ENCODE assay signal across 16 cellular contexts in genomic region chr22:45181240-45181639, GRCh38. TPM values are rescaled to one million over a fixed set of nuclear protein-coding genes. Genes with fewer than 3 reads are reported as not detected.
DNase-seq lines count a peak whose midpoint lies in the region; ATAC-seq and TF ChIP-seq lines count a peak whose summit lies in the region.
"Had no signal": no experiment of that assay in that cellular context is flagged by ENCODE, and none has a peak within 500 bp of the region (broad histone marks: within the 10 kb centered on the region; RNA-seq: fewer than 3 reads in every experiment).

No MANE protein-coding gene starts in this region.

- no peak overlapping the region for H4K8ac ChIP-seq in H9 (replicated peaks; ENCODE audit: insufficient read length, low read depth, low read length)

- H3K23me2 ChIP-seq in H9 (ENCODE audit: insufficient read length, low read depth, low read length, poor library complexity, severe bottlenecking): no peaks in the 10 kb centered on the region

- H2BK20ac ChIP-seq in H9 (ENCODE audit: low read depth, low read length, poor library complexity, severe bottlenecking): no peak overlapping the region

- ATAC-seq in GM21723 (IDR thresholded peaks at IDR 0.05; ENCODE audit: unreplicated experiment): no peak

- H3K27ac ChIP-seq in H9 (ENCODE audit: insufficient read length, low read depth, low read length) (peak overlapping the region; percentile 64), cingulate gyrus (ENCODE audit: low read depth, low read length) (peak overlapping the region; percentile 29), neutrophil (peak overlapping the region; percentile 10)

- no peaks in the 10 kb centered on the region for H4K20me1 ChIP-seq in H9 (ENCODE audit: control insufficient read depth, insufficient read depth, insufficient read length)

- peaks cover 9% of the 10 kb centered on the region for H3K79me1 ChIP-seq in H9 (ENCODE audit: insufficient read depth, low read depth, low read length, poor library complexity, severe bottlenecking)

- no peak overlapping the region for H3T11ph ChIP-seq in H9 (ENCODE audit: low read length)

- CTCF ChIA-PET in activated naive CD4-positive, alpha-beta T cell treated with anti-CD3 and anti-CD28 coated beads, Interleukin-2, amount 10 ng/mL, durations not matched to agents 7 days and 5 days (lab: Charles Lee): no interaction called here

- WGBS in H9 (ENCODE audit: extremely low coverage, insufficient read length, low lambda C conversion rate): no CpG with 5 or more reads among the region's 4 CpGs

- no peak overlapping the region for H2BK5ac ChIP-seq in H9 (ENCODE audit: insufficient read length, low read length)

- peak overlapping the region; percentile 55 for H3K27ac Mint-ChIP-seq in activated naive CD4-positive, alpha-beta T cell treated with anti-CD3 and anti-CD28 coated beads, Interleukin-2, amount 10 ng/mL, durations not matched to agents 7 days and 5 days
- H3K27ac Mint-ChIP-seq in H9: peak overlapping the region; percentile 71 to 94 (median 93); a peak in 6 of 7 replicates

- H3K4me1 Mint-ChIP-seq in activated naive CD4-positive, alpha-beta T cell treated with anti-CD3 and anti-CD28 coated beads, Interleukin-2, amount 10 ng/mL, durations not matched to agents 7 days and 5 days: peaks cover 57% of the 10 kb centered on the region
- peaks cover 26 to 28% of the 10 kb centered on the region in 2 experiments for H3K4me1 Mint-ChIP-seq in H9

- no peak overlapping the region for H3K18ac ChIP-seq in H9 (ENCODE audit: insufficient read length, low read depth, low read length)

- H3K4me2 ChIP-seq in H9 (ENCODE audit: insufficient read depth, insufficient read length, low read length): peak overlapping the region; percentile 50

- no peak overlapping the region for H3K23ac ChIP-seq in H9 (ENCODE audit: insufficient read length, low read depth, low read length)

- H3K56ac ChIP-seq in H9 (ENCODE audit: insufficient read length, low read depth, low read length): no peak overlapping the region

- peaks cover 86% of the 10 kb centered on the region for H3K36me3 Mint-ChIP-seq in activated naive CD4-positive, alpha-beta T cell treated with anti-CD3 and anti-CD28 coated beads, Interleukin-2, amount 10 ng/mL, durations not matched to agents 7 days and 5 days
- H3K36me3 Mint-ChIP-seq in H9 (ENCODE audit: insufficient read depth in 1 of 3, low read depth in 3 of 3): peaks cover 63 to 99% (median 97%) of the 10 kb centered on the region in 3 experiments

- TF ChIP-seq CTCF in H9 (conservative IDR thresholded peaks at IDR 0.05): no peak
- no peak for TF ChIP-seq CTCF in neutrophil (IDR thresholded peaks at IDR 0.05)

- H3K9me3 ChIP-seq in H9 (ENCODE audit: control insufficient read depth, low read depth, low read length) (no peaks in the 10 kb centered on the region), neutrophil (no peaks in the 10 kb centered on the region)
- H3K9me3 ChIP-seq: MG63 had no signal

- H3K4me3 Mint-ChIP-seq in activated naive CD4-positive, alpha-beta T cell treated with anti-CD3 and anti-CD28 coated beads, Interleukin-2, amount 10 ng/mL, durations not matched to agents 7 days and 5 days: no peak overlapping the region
- H3K4me3 Mint-ChIP-seq in H9: no peak overlapping the region; a peak in 1 of 5 replicates

- no peak overlapping the region for H4K91ac ChIP-seq in H9 (ENCODE audit: insufficient read length, low read depth, low read length)

- peaks cover 2% of the 10 kb centered on the region; the same call in 1 of the 2 replicates for H3K79me2 ChIP-seq in H9 (ENCODE audit: insufficient read depth, low read length)

- no peak overlapping the region for H4K5ac ChIP-seq in H9 (ENCODE audit: insufficient read length, low read depth, low read length)

- no peak overlapping the region for H3K4me3 ChIP-seq in neutrophil (ENCODE audit: low read depth in 1 of 2, low read length in 1 of 2)
- H3K4me3 ChIP-seq: MG63 had no signal

- H2AK5ac ChIP-seq in H9 (ENCODE audit: insufficient read length, low read length): no peak overlapping the region

- no peak overlapping the region for H3K14ac ChIP-seq in H9 (ENCODE audit: insufficient read depth, low read length)

- H3K27me3 ChIP-seq in H9 (ENCODE audit: insufficient read depth, low read length): no peaks in the 10 kb centered on the region
- no peaks in the 10 kb centered on the region for H3K27me3 ChIP-seq in neutrophil
- H3K27me3 ChIP-seq: MG63 had no signal

- H2BK120ac ChIP-seq in H9 (ENCODE audit: low read depth, low read length, poor library complexity, severe bottlenecking): no peak overlapping the region

- no peaks in the 10 kb centered on the region for H3K27me3 Mint-ChIP-seq in activated naive CD4-positive, alpha-beta T cell treated with anti-CD3 and anti-CD28 coated beads, Interleukin-2, amount 10 ng/mL, durations not matched to agents 7 days and 5 days
- no peaks in the 10 kb centered on the region for H3K27me3 Mint-ChIP-seq in H9 (ENCODE audit: low read depth)

- no peak overlapping the region for H2AFZ ChIP-seq in H9 (ENCODE audit: low read length)

- no peak for DNase-seq in activated naive CD4-positive, alpha-beta T cell treated with anti-CD3 and anti-CD28 coated beads, Interleukin-2, amount 10 ng/mL, durations not matched to agents 7 days and 5 days
- no peak for DNase-seq in activated naive CD4-positive, alpha-beta T cell treated with anti-CD3 and anti-CD28 coated beads, Interleukin-2, amount 50 U/mL, for 16 hours
- no peak for DNase-seq in H9
- DNase-seq in T-helper 1 cell: no peak
- no peak for DNase-seq in NCI-H2029 treated with DMSO at 0.1 percent for 48 hours (lab: John Stamatoyannopoulos, UW)
- DNase-seq: AML-193, GF-D8, MG63, NCI-H1105 treated with DMSO at 0.1 percent for 48 hours, NCI-H2081 treated with DMSO at 0.1 percent for 48 hours, NCI-H526, OCI-M1, RPMI8226 had no signal

- H3K4ac ChIP-seq in H9 (ENCODE audit: low read depth, low read length): no peak overlapping the region

- H2BK12ac ChIP-seq in H9 (ENCODE audit: insufficient read length, low read depth, low read length): no peak overlapping the region

- H3K9me3 Mint-ChIP-seq in activated naive CD4-positive, alpha-beta T cell treated with anti-CD3 and anti-CD28 coated beads, Interleukin-2, amount 10 ng/mL, durations not matched to agents 7 days and 5 days: no peaks in the 10 kb centered on the region
- no peaks in the 10 kb centered on the region for H3K9me3 Mint-ChIP-seq in H9

- H3K4me1 ChIP-seq in H9 (ENCODE audit: insufficient read depth, low read length): peaks cover 5% of the 10 kb centered on the region; the same call in 1 of the 2 replicates
- peaks cover 6 to 9% of the 10 kb centered on the region in 2 experiments for H3K4me1 ChIP-seq in neutrophil (ENCODE audit: control insufficient read depth in 1 of 2, insufficient read depth in 1 of 2, low read depth in 1 of 2, low read length in 1 of 2)

- H3K36me3 ChIP-seq in neutrophil: peaks cover 100% of the 10 kb centered on the region

- H3K9ac ChIP-seq in H9 (ENCODE audit: extremely low read depth, insufficient read length, low read length): no peak overlapping the region

- no peak overlapping the region for H2BK15ac ChIP-seq in H9 (ENCODE audit: low read depth, low read length)

RNA-seq across cellular contexts. Expression of gene NUP50, which starts 17.5 kb away (rescaled TPM):
- total RNA-seq in H9 (2021): 125 and 134 TPM in 2 replicates

RNA-seq across cellular contexts. Expression of gene KIAA0930, which starts 59.5 kb away (rescaled TPM):
- 45.3 and 46.2 TPM in 2 replicates for total RNA-seq in H9 (2021)

Comparison
In these comparisons a context has a peak if more than half of its experiments do, and no peak if none do; other contexts are left out.
1. H3K27ac ChIP-seq: peak in every context shown above with its lines; median percentile 64 in H9; 29 in cingulate gyrus; 10 in neutrophil.